ENCODE assay signal across 24 cellular contexts in genomic region chr4:157701695-157701994, GRCh38.
"Had no signal": no experiment of that assay in that cellular context is flagged by ENCODE, and none has a peak within 500 bp of the region (broad histone marks: within the 10 kb centered on the region; RNA-seq: fewer than 3 reads in every experiment).

No MANE protein-coding gene starts in this region.

- H3K4me3 Mint-ChIP-seq: activated CD4-positive, alpha-beta T cell treated with anti-CD3 and anti-CD28 coated beads for 36 hours; activated T-cell treated with anti-CD3 and anti-CD28 coated beads, Interleukin-2, amount 50 U/mL, for 24 hours; activated T-helper 17 cell treated with anti-CD3 and anti-CD28 coated beads, Interleukin-2, amount 50 U/mL, for 72 hours; natural killer cell; T-helper 1 cell treated with Interleukin-12 subunit alpha and Interleukin-12 subunit beta and Interleukin-4 antibody, amounts not matched to agents 30 μg/mL and 1 μg/mL, for 36 hours; WTC11 had no signal

- H3K27me3 Mint-ChIP-seq: activated CD4-positive, alpha-beta T cell treated with anti-CD3 and anti-CD28 coated beads for 36 hours; activated T-cell treated with anti-CD3 and anti-CD28 coated beads, Interleukin-2, amount 50 U/mL, for 24 hours; activated T-helper 17 cell treated with anti-CD3 and anti-CD28 coated beads, Interleukin-2, amount 50 U/mL, for 72 hours had no signal

- H3K27ac Mint-ChIP-seq: activated CD4-positive, alpha-beta T cell treated with anti-CD3 and anti-CD28 coated beads for 36 hours; activated naive CD4-positive, alpha-beta T cell treated with anti-CD3 and anti-CD28 coated beads, Interleukin-2, amount 50 U/mL, for 72 hours; activated T-cell treated with anti-CD3 and anti-CD28 coated beads, Interleukin-2, amount 50 U/mL, for 24 hours; activated T-helper 17 cell treated with anti-CD3 and anti-CD28 coated beads, Interleukin-2, amount 50 U/mL, for 72 hours; natural killer cell; T-helper 1 cell treated with Interleukin-12 subunit alpha and Interleukin-12 subunit beta and Interleukin-4 antibody, amounts not matched to agents 30 μg/mL and 1 μg/mL, for 36 hours; WTC11 had no signal

- H3K4me1 ChIP-seq: left lung, psoas muscle, right atrium auricular region, tibial nerve had no signal

- H3K9me3 ChIP-seq: left lung, ovary, right atrium auricular region, tibial nerve had no signal

- H3K27me3 ChIP-seq: left lung, ovary, right atrium auricular region, tibial nerve had no signal

- H3K36me3 ChIP-seq: left lung, ovary, right atrium auricular region, tibial nerve had no signal

- H3K4me3 ChIP-seq: left lung, ovary, psoas muscle, right atrium auricular region, tibial nerve had no signal

- H3K4me1 Mint-ChIP-seq: activated CD4-positive, alpha-beta T cell treated with anti-CD3 and anti-CD28 coated beads for 36 hours; activated T-helper 17 cell treated with anti-CD3 and anti-CD28 coated beads, Interleukin-2, amount 50 U/mL, for 72 hours; natural killer cell; WTC11 had no signal

- ATAC-seq: activated CD4-positive, alpha-beta T cell treated with anti-CD3 and anti-CD28 coated beads for 36 hours; activated naive CD4-positive, alpha-beta T cell treated with anti-CD3 and anti-CD28 coated beads, Interleukin-2, amount 50 U/mL, for 72 hours; activated T-helper 17 cell treated with anti-CD3 and anti-CD28 coated beads, Interleukin-2, amount 50 U/mL, for 72 hours; esophagus mucosa; natural killer cell; psoas muscle; stimulated activated naive CD8-positive, alpha-beta T cell treated with anti-CD3 and anti-CD28 coated beads, Interleukin-15, Interleukin-2, amounts not matched to agents 100 U/mL and 50 U/mL, for 24 hours; WTC11 had no signal

- DNase-seq: activated CD4-positive, alpha-beta T cell treated with anti-CD3 and anti-CD28 coated beads for 36 hours; activated CD4-positive, alpha-beta T cell treated with anti-CD3 and anti-CD28 coated beads, Interleukin-2, amount 50 U/mL, for 4 hours; activated CD8-positive, alpha-beta memory T cell treated with anti-CD3 and anti-CD28 coated beads for 24 hours; activated CD8-positive, alpha-beta memory T cell treated with anti-CD3 and anti-CD28 coated beads, Interleukin-2, amount 50 U/mL, for 4 hours; activated T-cell treated with anti-CD3 and anti-CD28 coated beads, Interleukin-2, amount 50 U/mL, for 24 hours; cerebellar nuclear complex; effector CD4-positive, alpha-beta T cell; foreskin melanocyte; hippocampal formation; kidney glomerular epithelial cell; left lung; natural killer cell; ovary; psoas muscle; stimulated activated CD4-positive, alpha-beta T cell treated with anti-CD3 and anti-CD28 coated beads, Interleukin-4, amount 100 ng/mL, for 4 hours; stimulated activated naive CD8-positive, alpha-beta T cell treated with anti-CD3 and anti-CD28 coated beads, Interleukin-15, Interleukin-2, amounts not matched to agents 100 U/mL and 50 U/mL, for 24 hours; T1000 had no signal

- H3K9me3 Mint-ChIP-seq: T-helper 1 cell treated with Interleukin-12 subunit alpha and Interleukin-12 subunit beta and Interleukin-4 antibody, amounts not matched to agents 30 μg/mL and 1 μg/mL, for 36 hours; WTC11 had no signal

- H3K27ac ChIP-seq: left lung, ovary, psoas muscle, right atrium auricular region, tibial nerve had no signal

- H3K36me3 Mint-ChIP-seq: activated naive CD4-positive, alpha-beta T cell treated with anti-CD3 and anti-CD28 coated beads, Interleukin-2, amount 50 U/mL, for 72 hours; natural killer cell; WTC11 had no signal
